ENCODE assay signal across 26 cellular contexts in the genomic region with DNA sequence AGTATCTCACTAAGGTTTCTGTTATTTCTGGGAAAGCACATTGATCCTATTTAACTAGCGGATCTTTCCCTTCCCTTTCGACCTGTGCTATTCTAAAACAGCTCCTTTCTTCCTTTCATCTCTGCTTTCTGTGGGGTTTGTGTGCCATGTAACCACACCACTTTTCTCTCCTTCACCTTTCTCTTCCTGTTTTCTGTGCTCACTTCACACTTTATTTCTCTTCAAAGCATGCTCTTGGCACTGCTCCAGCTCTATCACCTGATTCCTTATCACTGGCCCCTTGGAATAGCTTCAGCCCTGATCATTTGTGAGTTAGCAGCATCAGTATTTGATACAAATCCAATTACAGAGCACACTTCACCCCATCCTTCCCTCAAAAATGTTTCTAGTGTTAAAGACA. TPM values are rescaled to one million over a fixed set of nuclear protein-coding genes. Genes with fewer than 3 reads are reported as not detected.
DNase-seq lines count a peak whose midpoint lies in the region; ATAC-seq and TF ChIP-seq lines count a peak whose summit lies in the region.
"Had no signal": no experiment of that assay in that cellular context is flagged by ENCODE, and none has a peak within 500 bp of the region (broad histone marks: within the 10 kb centered on the region; RNA-seq: fewer than 3 reads in every experiment).

No MANE protein-coding gene starts in this region.

- peak overlapping the region; percentile 20 for H3K4me3 Mint-ChIP-seq in activated naive CD8-positive, alpha-beta T cell treated with anti-CD3 and anti-CD28 coated beads, Interleukin-2, amount 10 ng/mL, durations not matched to agents 7 days and 5 days
- no peak overlapping the region for H3K4me3 Mint-ChIP-seq in activated naive CD8-positive, alpha-beta T cell treated with anti-CD3 and anti-CD28 coated beads for 36 hours
- H3K4me3 Mint-ChIP-seq in effector memory CD8-positive, alpha-beta T cell = peak overlapping the region; percentile 13 to 23
- no peak overlapping the region for H3K4me3 Mint-ChIP-seq in stimulated activated effector memory CD8-positive, alpha-beta T cell treated with anti-CD3 and anti-CD28 coated beads, Interleukin-12 subunit alpha, Interleukin-12 subunit beta, amount 100 ng/mL, for 72 hours
- no peak overlapping the region for H3K4me3 Mint-ChIP-seq in glutamatergic neuron (ENCODE audit: unreplicated experiment)
- H3K4me3 Mint-ChIP-seq: CD14-positive monocyte, IgD-negative memory B cell had no signal

- peaks cover 3% of the 10 kb centered on the region for H3K9me3 Mint-ChIP-seq in activated naive CD8-positive, alpha-beta T cell treated with anti-CD3 and anti-CD28 coated beads, Interleukin-2, amount 10 ng/mL, durations not matched to agents 7 days and 5 days
- no peaks in the 10 kb centered on the region for H3K9me3 Mint-ChIP-seq in activated naive CD8-positive, alpha-beta T cell treated with anti-CD3 and anti-CD28 coated beads for 36 hours
- H3K9me3 Mint-ChIP-seq in effector memory CD8-positive, alpha-beta T cell = peaks cover 0 to 1% of the 10 kb centered on the region in 2 donors
- H3K9me3 Mint-ChIP-seq in stimulated activated effector memory CD8-positive, alpha-beta T cell treated with anti-CD3 and anti-CD28 coated beads, Interleukin-12 subunit alpha, Interleukin-12 subunit beta, amount 100 ng/mL, for 72 hours = no peaks in the 10 kb centered on the region
- no peaks in the 10 kb centered on the region for H3K9me3 Mint-ChIP-seq in glutamatergic neuron (ENCODE audit: unreplicated experiment)

- H3K27me3 Mint-ChIP-seq in activated naive CD8-positive, alpha-beta T cell treated with anti-CD3 and anti-CD28 coated beads, Interleukin-2, amount 10 ng/mL, durations not matched to agents 7 days and 5 days = no peaks in the 10 kb centered on the region
- H3K27me3 Mint-ChIP-seq in activated naive CD8-positive, alpha-beta T cell treated with anti-CD3 and anti-CD28 coated beads for 36 hours = no peaks in the 10 kb centered on the region
- peaks cover 29 to 35% of the 10 kb centered on the region in 2 donors for H3K27me3 Mint-ChIP-seq in effector memory CD8-positive, alpha-beta T cell
- no peaks in the 10 kb centered on the region for H3K27me3 Mint-ChIP-seq in glutamatergic neuron (ENCODE audit: unreplicated experiment)

- DNase-seq in activated naive CD8-positive, alpha-beta T cell treated with anti-CD3 and anti-CD28 coated beads, Interleukin-2, amount 10 ng/mL, durations not matched to agents 7 days and 5 days = no peak
- no peak for DNase-seq in activated naive CD8-positive, alpha-beta T cell treated with anti-CD3 and anti-CD28 coated beads for 36 hours
- DNase-seq in NCI-H345 treated with DMSO at 0.1 percent for 48 hours (lab: John Stamatoyannopoulos, UW; ENCODE audit: unreplicated experiment) (peak; percentile 16), glutamatergic neuron (no peak)
- DNase-seq in effector memory CD8-positive, alpha-beta T cell = no peak
- no peak for DNase-seq in stimulated activated effector memory CD8-positive, alpha-beta T cell treated with anti-CD3 and anti-CD28 coated beads, Interleukin-12 subunit alpha, Interleukin-12 subunit beta, amount 100 ng/mL, for 72 hours (ENCODE audit: low spot score in 2 of 2)
- DNase-seq: activated CD4-positive, alpha-beta T cell treated with anti-CD3 and anti-CD28 coated beads, Interleukin-2, amount 50 U/mL, for 1 hour; activated effector memory CD4-positive, alpha-beta T cell treated with anti-CD3 and anti-CD28 coated beads, Interleukin-2, amount 50 U/mL, for 16 hours; aorta; cerebellar nuclear complex; DMS153; GDM1; islet precursor cell; NCI-H187; NCI-H226; sigmoid colon; T-helper 2 cell; testis had no signal

- peaks cover 13% of the 10 kb centered on the region for H3K4me1 Mint-ChIP-seq in activated naive CD8-positive, alpha-beta T cell treated with anti-CD3 and anti-CD28 coated beads, Interleukin-2, amount 10 ng/mL, durations not matched to agents 7 days and 5 days
- H3K4me1 Mint-ChIP-seq in activated naive CD8-positive, alpha-beta T cell treated with anti-CD3 and anti-CD28 coated beads for 36 hours = peaks cover 39% of the 10 kb centered on the region
- H3K4me1 Mint-ChIP-seq in effector memory CD8-positive, alpha-beta T cell (ENCODE audit: low read depth in 2 of 2) = peaks cover 5 to 8% of the 10 kb centered on the region in 2 donors
- H3K4me1 Mint-ChIP-seq in stimulated activated effector memory CD8-positive, alpha-beta T cell treated with anti-CD3 and anti-CD28 coated beads, Interleukin-12 subunit alpha, Interleukin-12 subunit beta, amount 100 ng/mL, for 72 hours = peaks cover 10% of the 10 kb centered on the region
- peaks cover 4% of the 10 kb centered on the region for H3K4me1 Mint-ChIP-seq in glutamatergic neuron (ENCODE audit: low read depth, unreplicated experiment)
- H3K4me1 Mint-ChIP-seq: CD14-positive monocyte had no signal

- peak overlapping the region; percentile 52 for H3K27ac ChIP-seq in temporal lobe (ENCODE audit: low read depth, low read length)
- H3K27ac ChIP-seq: sigmoid colon, SJSA1, testis, VCaP had no signal

- no peaks in the 10 kb centered on the region for H3K36me3 Mint-ChIP-seq in activated naive CD8-positive, alpha-beta T cell treated with anti-CD3 and anti-CD28 coated beads, Interleukin-2, amount 10 ng/mL, durations not matched to agents 7 days and 5 days
- no peaks in the 10 kb centered on the region for H3K36me3 Mint-ChIP-seq in activated naive CD8-positive, alpha-beta T cell treated with anti-CD3 and anti-CD28 coated beads for 36 hours
- no peaks in the 10 kb centered on the region for H3K36me3 Mint-ChIP-seq in effector memory CD8-positive, alpha-beta T cell (ENCODE audit: insufficient read depth)
- H3K36me3 Mint-ChIP-seq in stimulated activated effector memory CD8-positive, alpha-beta T cell treated with anti-CD3 and anti-CD28 coated beads, Interleukin-12 subunit alpha, Interleukin-12 subunit beta, amount 100 ng/mL, for 72 hours = no peaks in the 10 kb centered on the region
- H3K36me3 Mint-ChIP-seq in glutamatergic neuron (ENCODE audit: unreplicated experiment) = peaks cover 12% of the 10 kb centered on the region
- H3K36me3 Mint-ChIP-seq: CD14-positive monocyte had no signal

- H3K27ac Mint-ChIP-seq in activated naive CD8-positive, alpha-beta T cell treated with anti-CD3 and anti-CD28 coated beads, Interleukin-2, amount 10 ng/mL, durations not matched to agents 7 days and 5 days = no peak overlapping the region
- no peak overlapping the region for H3K27ac Mint-ChIP-seq in activated naive CD8-positive, alpha-beta T cell treated with anti-CD3 and anti-CD28 coated beads for 36 hours
- peak overlapping the region in 1 of 2 donors; percentile 19 for H3K27ac Mint-ChIP-seq in effector memory CD8-positive, alpha-beta T cell
- no peak overlapping the region for H3K27ac Mint-ChIP-seq in stimulated activated effector memory CD8-positive, alpha-beta T cell treated with anti-CD3 and anti-CD28 coated beads, Interleukin-12 subunit alpha, Interleukin-12 subunit beta, amount 100 ng/mL, for 72 hours
- no peak overlapping the region for H3K27ac Mint-ChIP-seq in glutamatergic neuron (ENCODE audit: unreplicated experiment)
- H3K27ac Mint-ChIP-seq: CD14-positive monocyte, IgD-negative memory B cell, progenitor cell of endocrine pancreas had no signal

- POLR2A ChIA-PET in activated naive CD8-positive, alpha-beta T cell treated with anti-CD3 and anti-CD28 coated beads, Interleukin-2, amount 10 ng/mL, durations not matched to agents 7 days and 5 days (lab: Charles Lee) = interaction anchor here (0.8 kb wide), 1 partner anchor 24 kb away, joined by 4 read pairs; no protein-coding TSS in a partner anchor

- no peak for TF ChIP-seq CTCF in glutamatergic neuron (IDR thresholded peaks at IDR 0.05; ENCODE audit: partially characterized antibody, unreplicated experiment)

- ATAC-seq in activated naive CD8-positive, alpha-beta T cell treated with anti-CD3 and anti-CD28 coated beads, Interleukin-2, amount 10 ng/mL, durations not matched to agents 7 days and 5 days (ENCODE audit: low read depth) = no peak
- ATAC-seq in effector memory CD8-positive, alpha-beta T cell (replicated peaks) = peak; percentile 39
- ATAC-seq in HG02885 (IDR thresholded peaks at IDR 0.05; ENCODE audit: poor library complexity, unreplicated experiment) = no peak
- ATAC-seq in stimulated activated effector memory CD8-positive, alpha-beta T cell treated with anti-CD3 and anti-CD28 coated beads, Interleukin-12 subunit alpha, Interleukin-12 subunit beta, amount 100 ng/mL, for 72 hours = no peak
- ATAC-seq: esophagus mucosa had no signal

RNA-seq across cellular contexts. Expression of gene METTL24, which starts 8.1 kb away (rescaled TPM):
- total RNA-seq in activated naive CD8-positive, alpha-beta T cell treated with anti-CD3 and anti-CD28 coated beads, Interleukin-2, amount 10 ng/mL, durations not matched to agents 7 days and 5 days = 1 to 10 TPM in 1 of 2 experiments, under 1 TPM in 1; 0.55 to 1.4 TPM
- total RNA-seq in activated naive CD8-positive, alpha-beta T cell treated with anti-CD3 and anti-CD28 coated beads for 36 hours = under 1 TPM; 0.26 to 0.27 TPM
- total RNA-seq in temporal lobe = 0.98 TPM
- total RNA-seq in glutamatergic neuron (ENCODE audit: unreplicated experiment) = 1.5 TPM
- total RNA-seq: esophagus mucosa had no signal

RNA-seq across cellular contexts. Expression of gene DDO, which starts 49.1 kb away (rescaled TPM):
- total RNA-seq in activated naive CD8-positive, alpha-beta T cell treated with anti-CD3 and anti-CD28 coated beads, Interleukin-2, amount 10 ng/mL, durations not matched to agents 7 days and 5 days = not detected
- total RNA-seq in activated naive CD8-positive, alpha-beta T cell treated with anti-CD3 and anti-CD28 coated beads for 36 hours = not detected
- total RNA-seq in temporal lobe = 0.25 TPM
- total RNA-seq in glutamatergic neuron (ENCODE audit: unreplicated experiment) = not detected
- total RNA-seq: progenitor cell of endocrine pancreas had no signal

Comparison
In these comparisons a context has a peak if more than half of its experiments do, and no peak if none do; other contexts are left out.
1. H3K4me3 Mint-ChIP-seq: peak in activated naive CD8-positive, alpha-beta T cell treated with anti-CD3 and anti-CD28 coated beads, Interleukin-2, amount 10 ng/mL, durations not matched to agents 7 days and 5 days (single experiment) and effector memory CD8-positive, alpha-beta T cell (2 of 2); none in activated naive CD8-positive, alpha-beta T cell treated with anti-CD3 and anti-CD28 coated beads for 36 hours (single experiment), stimulated activated effector memory CD8-positive, alpha-beta T cell treated with anti-CD3 and anti-CD28 coated beads, Interleukin-12 subunit alpha, Interleukin-12 subunit beta, amount 100 ng/mL, for 72 hours (single experiment) and glutamatergic neuron (single experiment).